8 cellular contexts compared by ENCODE assay signal in genomic region chr16:48054881-48055601, GRCh38.
A peak's percentile ranks its signal among the peaks of the same experiment; 100 is the strongest.
DNase-seq lines count a peak whose midpoint lies in the region; ATAC-seq and TF ChIP-seq lines count a peak whose summit lies in the region.

No MANE protein-coding gene starts in this region.

- H3K27ac Mint-ChIP-seq in activated CD8-positive, alpha-beta T cell treated with anti-CD3 and anti-CD28 coated beads, Interleukin-2, amount 10 ng/mL, durations not matched to agents 7 days and 5 days: no peak overlapping the region

- no peak overlapping the region for H3K4me3 Mint-ChIP-seq in activated CD8-positive, alpha-beta T cell treated with anti-CD3 and anti-CD28 coated beads, Interleukin-2, amount 10 ng/mL, durations not matched to agents 7 days and 5 days

- H3K27me3 Mint-ChIP-seq in activated CD8-positive, alpha-beta T cell treated with anti-CD3 and anti-CD28 coated beads, Interleukin-2, amount 10 ng/mL, durations not matched to agents 7 days and 5 days (ENCODE audit: low read depth): peaks cover 8% of the 10 kb centered on the region

- H3K36me3 Mint-ChIP-seq in activated CD8-positive, alpha-beta T cell treated with anti-CD3 and anti-CD28 coated beads, Interleukin-2, amount 10 ng/mL, durations not matched to agents 7 days and 5 days (ENCODE audit: low read depth): no peaks in the 10 kb centered on the region

- no peaks in the 10 kb centered on the region for H3K9me3 Mint-ChIP-seq in activated CD8-positive, alpha-beta T cell treated with anti-CD3 and anti-CD28 coated beads, Interleukin-2, amount 10 ng/mL, durations not matched to agents 7 days and 5 days (ENCODE audit: insufficient read depth)

- CTCF ChIA-PET in HEK293T (lab: Yijun Ruan, JAX): interaction anchor here (0.5 to 1.3 kb wide), 14 partner anchors 9 to 913 kb away, joined by 3 to 5 read pairs (median 3); no protein-coding TSS in a partner anchor
- CTCF ChIA-PET in activated CD8-positive, alpha-beta T cell treated with anti-CD3 and anti-CD28 coated beads, Interleukin-2, amount 10 ng/mL, durations not matched to agents 7 days and 5 days (lab: Charles Lee): interaction anchor here (0.6 to 2.4 kb wide), 8 partner anchors 21 to 1071 kb away, joined by 3 to 20 read pairs (median 3); partner anchors contain the start of genes ITFG1, NETO2 and PHKB

- peak; percentile 75 for ATAC-seq in activated CD8-positive, alpha-beta T cell treated with anti-CD3 and anti-CD28 coated beads, Interleukin-2, amount 10 ng/mL, durations not matched to agents 7 days and 5 days
- ATAC-seq in GM18873 (IDR thresholded peaks at IDR 0.05; ENCODE audit: low FRiP score, unreplicated experiment): no peak

- peak; percentile 10 to 22 for DNase-seq in NOMO-1 (lab: John Stamatoyannopoulos, UW; ENCODE audit: unreplicated experiment in 2 of 2)
- DNase-seq in NOMO-1 treated with dmso at 0.1 percent for 144 hours (lab: John Stamatoyannopoulos, UW; ENCODE audit: unreplicated experiment): no peak
- peak; percentile 70 for DNase-seq in HEK293T (ENCODE audit: extremely low spot score)
- peak; percentile 4 for DNase-seq in NCI-H2029 (lab: John Stamatoyannopoulos, UW)
- peak; percentile 52 for DNase-seq in activated CD8-positive, alpha-beta T cell treated with anti-CD3 and anti-CD28 coated beads, Interleukin-2, amount 10 ng/mL, durations not matched to agents 7 days and 5 days
- peak; percentile 32 for DNase-seq in foreskin melanocyte
- DNase-seq in non-pigmented ciliary epithelial cell (ENCODE audit: low read depth): peak; percentile 35

- H3K4me1 Mint-ChIP-seq in activated CD8-positive, alpha-beta T cell treated with anti-CD3 and anti-CD28 coated beads, Interleukin-2, amount 10 ng/mL, durations not matched to agents 7 days and 5 days (ENCODE audit: low read depth): no peaks in the 10 kb centered on the region

- POLR2A ChIA-PET in HEK293T (lab: Yijun Ruan, JAX): interaction anchor here (1.0 kb wide), 1 partner anchor 911 kb away, joined by 3 read pairs; the partner anchor contains the start of gene NETO2
- POLR2A ChIA-PET in activated CD8-positive, alpha-beta T cell treated with anti-CD3 and anti-CD28 coated beads, Interleukin-2, amount 10 ng/mL, durations not matched to agents 7 days and 5 days (lab: Charles Lee): no interaction called here

TF ChIP-seq in HEK293T, 16 proteins besides CTCF, POLR2A, EP300 and RAD21:
- no peak for TF ChIP-seq SUZ12 (IDR thresholded peaks at IDR 0.05)
- no peak for TF ChIP-seq FOXM1 (IDR thresholded peaks at IDR 0.05; ENCODE audit: borderline replicate concordance)
- no peak for TF ChIP-seq CTBP1 (IDR thresholded peaks at IDR 0.05; ENCODE audit: borderline replicate concordance)
- no peak for TF ChIP-seq L3MBTL2 (conservative IDR thresholded peaks at IDR 0.05)
